25 cellular contexts compared by ENCODE assay signal in genomic region chr2:101732199-101732598, GRCh38. TPM values are rescaled to one million over a fixed set of nuclear protein-coding genes. Genes with fewer than 3 reads are reported as not detected.
A peak's percentile ranks its signal among the peaks of the same experiment; 100 is the strongest.
DNase-seq lines count a peak whose midpoint lies in the region; ATAC-seq and TF ChIP-seq lines count a peak whose summit lies in the region.
"Had no signal": no experiment of that assay in that cellular context is flagged by ENCODE, and none has a peak within 500 bp of the region (broad histone marks: within the 10 kb centered on the region; RNA-seq: fewer than 3 reads in every experiment).

No MANE protein-coding gene starts in this region.

- H3K9me3 ChIP-seq in H9 (ENCODE audit: control insufficient read depth, low read depth, low read length), result no peaks in the 10 kb centered on the region
- H3K9me3 ChIP-seq in psoas muscle, result no peaks in the 10 kb centered on the region
- H3K9me3 ChIP-seq: SK-N-SH, suprapubic skin had no signal

- no peak overlapping the region for H2BK5ac ChIP-seq in H9 (ENCODE audit: insufficient read length, low read length)

- no peak overlapping the region for H2BK15ac ChIP-seq in H9 (ENCODE audit: low read depth, low read length)

- CTCF ChIA-PET in activated naive CD4-positive, alpha-beta T cell treated with anti-CD3 and anti-CD28 coated beads for 36 hours (lab: Charles Lee), result interaction anchor here (0.6 to 1.7 kb wide), 6 partner anchors 21 to 313 kb away, joined by 3 to 6 read pairs (median 3); partner anchors contain the start of genes MAP4K4 and RFX8

- no peaks in the 10 kb centered on the region for H3K27me3 Mint-ChIP-seq in activated naive CD4-positive, alpha-beta T cell treated with anti-CD3 and anti-CD28 coated beads for 36 hours (ENCODE audit: low read depth)
- H3K27me3 Mint-ChIP-seq in H9 (ENCODE audit: low read depth), result no peaks in the 10 kb centered on the region
- H3K27me3 Mint-ChIP-seq: activated CD8-positive, alpha-beta memory T cell treated with anti-CD3 and anti-CD28 coated beads, Interleukin-2, amount 10 ng/mL, durations not matched to agents 7 days and 5 days; activated naive CD8-positive, alpha-beta T cell treated with anti-CD3 and anti-CD28 coated beads, Interleukin-2, amount 10 ng/mL, durations not matched to agents 7 days and 5 days; CD4-positive, CD25-positive, alpha-beta regulatory T cell; natural killer cell treated with Interleukin-12 subunit alpha and Interleukin-12 subunit beta and Interleukin-15 and Interleukin-18, amount 100 ng/mL, for 72 hours; progenitor cell of endocrine pancreas had no signal

- H3K36me3 ChIP-seq in psoas muscle (ENCODE audit: insufficient read depth in 1 of 2, low read depth in 1 of 2), result no peaks in the 10 kb centered on the region
- H3K36me3 ChIP-seq: suprapubic skin had no signal

- H2BK20ac ChIP-seq in H9 (ENCODE audit: low read depth, low read length, poor library complexity, severe bottlenecking), result no peak overlapping the region

- H3K27me3 ChIP-seq in H9 (ENCODE audit: insufficient read depth, low read length) (no peaks in the 10 kb centered on the region), psoas muscle (ENCODE audit: insufficient read depth in 3 of 3, low read length in 2 of 3) (no peaks in the 10 kb centered on the region)
- H3K27me3 ChIP-seq: suprapubic skin had no signal

- no peak overlapping the region for H3K23ac ChIP-seq in H9 (ENCODE audit: insufficient read length, low read depth, low read length)

- peak; percentile 66 for DNase-seq in activated naive CD4-positive, alpha-beta T cell treated with anti-CD3 and anti-CD28 coated beads for 36 hours
- no peak for DNase-seq in activated naive CD4-positive, alpha-beta T cell treated with Interleukin-2 at 50 U/mL for 16 hours
- DNase-seq in H9, result no peak
- no peak for DNase-seq in psoas muscle
- DNase-seq in GM10266 (ENCODE audit: extremely low spot score), result no peak
- no peak for DNase-seq in NCI-H82 (lab: John Stamatoyannopoulos, UW)
- DNase-seq in stimulated activated naive CD4-positive, alpha-beta T cell treated with Interleukin-2 at 50 U/mL for 16 hours (lab: John Stamatoyannopoulos, UW), result no peak
- DNase-seq: activated CD4-positive, CD25-positive, alpha-beta regulatory T cell; activated CD8-positive, alpha-beta memory T cell treated with anti-CD3 and anti-CD28 coated beads, Interleukin-2, amount 10 ng/mL, durations not matched to agents 7 days and 5 days; activated naive CD8-positive, alpha-beta T cell treated with anti-CD3 and anti-CD28 coated beads, Interleukin-2, amount 10 ng/mL, durations not matched to agents 7 days and 5 days; CD4-positive, CD25-positive, alpha-beta regulatory T cell; erythroblast; HCEC 1CT; mesendoderm; NCI-H1694 treated with DMSO at 0.1 percent for 48 hours; NCI-H446; SK-N-SH; small intestine; stimulated activated CD4-positive, alpha-beta T cell treated with anti-CD3 and anti-CD28 coated beads, Interleukin-4, amount 100 ng/mL, for 1 hour; T1000 had no signal

- peaks cover 47% of the 10 kb centered on the region; the same call in 1 of the 2 replicates for H3K79me2 ChIP-seq in H9 (ENCODE audit: insufficient read depth, low read length)

- no peak overlapping the region for H4K5ac ChIP-seq in H9 (ENCODE audit: insufficient read length, low read depth, low read length)

- H3K4me1 Mint-ChIP-seq in activated naive CD4-positive, alpha-beta T cell treated with anti-CD3 and anti-CD28 coated beads for 36 hours (ENCODE audit: low read depth), result peaks cover 94% of the 10 kb centered on the region
- peaks cover 47 to 57% of the 10 kb centered on the region in 2 experiments for H3K4me1 Mint-ChIP-seq in H9

- intact Hi-C loops in activated naive CD4-positive, alpha-beta T cell treated with anti-CD3 and anti-CD28 coated beads for 36 hours (cut with micrococcal nuclease), result loop anchor here (1.0 to 10.0 kb wide), 3 partner anchors 13 to 703 kb away; no protein-coding TSS in a partner anchor
- intact Hi-C loops in psoas muscle (cut with DNase I), result no loop called here

- no peak for TF ChIP-seq CTCF in H9 (conservative IDR thresholded peaks at IDR 0.05)
- no peak for TF ChIP-seq CTCF in psoas muscle (IDR thresholded peaks at IDR 0.05)
- TF ChIP-seq CTCF in GM10266 (IDR thresholded peaks at IDR 0.05; ENCODE audit: control insufficient read depth, insufficient read depth, low read depth, missing control alignments), result no peak

- no peak overlapping the region for H3T11ph ChIP-seq in H9 (ENCODE audit: low read length)

- H3K27ac Mint-ChIP-seq in activated naive CD4-positive, alpha-beta T cell treated with anti-CD3 and anti-CD28 coated beads for 36 hours, result peak overlapping the region; percentile 86
- H3K27ac Mint-ChIP-seq in H9, result peak overlapping the region in 2 of 3 experiments; percentile 29 to 62; a peak in 2 of 7 replicates
- H3K27ac Mint-ChIP-seq: activated CD8-positive, alpha-beta memory T cell treated with anti-CD3 and anti-CD28 coated beads, Interleukin-2, amount 10 ng/mL, durations not matched to agents 7 days and 5 days; activated naive CD8-positive, alpha-beta T cell treated with anti-CD3 and anti-CD28 coated beads, Interleukin-2, amount 10 ng/mL, durations not matched to agents 7 days and 5 days; progenitor cell of endocrine pancreas had no signal

- H4K91ac ChIP-seq in H9 (ENCODE audit: insufficient read length, low read depth, low read length), result no peak overlapping the region

- no peak overlapping the region for H3K4me2 ChIP-seq in H9 (ENCODE audit: insufficient read depth, insufficient read length, low read length)
- H3K4me2 ChIP-seq: SK-N-SH had no signal

- H4K8ac ChIP-seq in H9 (replicated peaks; ENCODE audit: insufficient read length, low read depth, low read length), result no peak overlapping the region

- H4K20me1 ChIP-seq in H9 (ENCODE audit: control insufficient read depth, insufficient read depth, insufficient read length), result no peaks in the 10 kb centered on the region

- no peak for ATAC-seq in psoas muscle
- ATAC-seq: activated CD8-positive, alpha-beta memory T cell treated with anti-CD3 and anti-CD28 coated beads, Interleukin-2, amount 10 ng/mL, durations not matched to agents 7 days and 5 days; natural killer cell treated with Interleukin-12 subunit alpha and Interleukin-12 subunit beta and Interleukin-15 and Interleukin-18, amount 100 ng/mL, for 72 hours had no signal

- H3K36me3 Mint-ChIP-seq in activated naive CD4-positive, alpha-beta T cell treated with anti-CD3 and anti-CD28 coated beads for 36 hours (ENCODE audit: low read depth), result peaks cover 14% of the 10 kb centered on the region
- no peaks in the 10 kb centered on the region; a peak in 2 of 7 replicates for H3K36me3 Mint-ChIP-seq in H9 (ENCODE audit: insufficient read depth in 1 of 3, low read depth in 3 of 3)
- H3K36me3 Mint-ChIP-seq: activated CD8-positive, alpha-beta memory T cell treated with anti-CD3 and anti-CD28 coated beads, Interleukin-2, amount 10 ng/mL, durations not matched to agents 7 days and 5 days; natural killer cell treated with Interleukin-12 subunit alpha and Interleukin-12 subunit beta and Interleukin-15 and Interleukin-18, amount 100 ng/mL, for 72 hours had no signal

- no peak overlapping the region for H3K56ac ChIP-seq in H9 (ENCODE audit: insufficient read length, low read depth, low read length)

- no peak overlapping the region for H3K27ac ChIP-seq in H9 (ENCODE audit: insufficient read length, low read depth, low read length)
- peak overlapping the region; percentile 35 for H3K27ac ChIP-seq in cingulate gyrus (ENCODE audit: low read depth, low read length)
- H3K27ac ChIP-seq in psoas muscle, result peak overlapping the region; percentile 85
- H3K27ac ChIP-seq: suprapubic skin had no signal

- H3K4me1 ChIP-seq in H9 (ENCODE audit: insufficient read depth, low read length) (peaks cover 10% of the 10 kb centered on the region), psoas muscle (peaks cover 66% of the 10 kb centered on the region)

- H3K23me2 ChIP-seq in H9 (ENCODE audit: insufficient read length, low read depth, low read length, poor library complexity, severe bottlenecking), result no peaks in the 10 kb centered on the region

- no CpG with 5 or more reads among the region's 4 CpGs for WGBS in H9 (ENCODE audit: extremely low coverage, insufficient read length, low lambda C conversion rate)
- 74 to 78% (median 75%) methylated on average over 4 of the region's 4 CpGs for WGBS in psoas muscle, 3 donors

- H3K14ac ChIP-seq in H9 (ENCODE audit: insufficient read depth, low read length), result no peak overlapping the region

- peak overlapping the region; percentile 16 for H3K4me3 Mint-ChIP-seq in activated naive CD4-positive, alpha-beta T cell treated with anti-CD3 and anti-CD28 coated beads for 36 hours
- H3K4me3 Mint-ChIP-seq in H9, result no peak overlapping the region
- H3K4me3 Mint-ChIP-seq: activated CD8-positive, alpha-beta memory T cell treated with anti-CD3 and anti-CD28 coated beads, Interleukin-2, amount 10 ng/mL, durations not matched to agents 7 days and 5 days; activated naive CD8-positive, alpha-beta T cell treated with anti-CD3 and anti-CD28 coated beads, Interleukin-2, amount 10 ng/mL, durations not matched to agents 7 days and 5 days had no signal

- no peak overlapping the region for H3K4ac ChIP-seq in H9 (ENCODE audit: low read depth, low read length)

- no peak overlapping the region for H2AFZ ChIP-seq in H9 (ENCODE audit: low read length)

- no peak overlapping the region for H2BK120ac ChIP-seq in H9 (ENCODE audit: low read depth, low read length, poor library complexity, severe bottlenecking)

- H3K4me3 ChIP-seq in psoas muscle, result no peak overlapping the region
- H3K4me3 ChIP-seq: K562, suprapubic skin had no signal

- peaks cover 14% of the 10 kb centered on the region for H3K79me1 ChIP-seq in H9 (ENCODE audit: insufficient read depth, low read depth, low read length, poor library complexity, severe bottlenecking)

- H3K18ac ChIP-seq in H9 (ENCODE audit: insufficient read length, low read depth, low read length), result no peak overlapping the region

- no peak overlapping the region for H2BK12ac ChIP-seq in H9 (ENCODE audit: insufficient read length, low read depth, low read length)

- H3K9me3 Mint-ChIP-seq in activated naive CD4-positive, alpha-beta T cell treated with anti-CD3 and anti-CD28 coated beads for 36 hours, result no peaks in the 10 kb centered on the region
- H3K9me3 Mint-ChIP-seq in H9, result no peaks in the 10 kb centered on the region
- H3K9me3 Mint-ChIP-seq: activated naive CD8-positive, alpha-beta T cell treated with anti-CD3 and anti-CD28 coated beads, Interleukin-2, amount 10 ng/mL, durations not matched to agents 7 days and 5 days; CD4-positive, CD25-positive, alpha-beta regulatory T cell; natural killer cell treated with Interleukin-12 subunit alpha and Interleukin-12 subunit beta and Interleukin-15 and Interleukin-18, amount 100 ng/mL, for 72 hours had no signal

- no peak overlapping the region for H3K9ac ChIP-seq in H9 (ENCODE audit: extremely low read depth, insufficient read length, low read length)
- H3K9ac ChIP-seq: SK-N-SH had no signal

- H2AK5ac ChIP-seq in H9 (ENCODE audit: insufficient read length, low read length), result no peak overlapping the region

RNA-seq across cellular contexts. Expression of gene MAP4K4, which starts 34.7 kb away (rescaled TPM):
- 100 to 1,000 TPM; 126 to 131 TPM for total RNA-seq in activated naive CD4-positive, alpha-beta T cell treated with anti-CD3 and anti-CD28 coated beads for 36 hours
- total RNA-seq in H9 (2021) (125 and 132 TPM in 2 replicates), psoas muscle (10 to 100 TPM; 45.5 to 89.5 (median 80.7) TPM)
- polyA plus RNA-seq in psoas muscle, result 10 to 100 TPM; 20.1 to 99.9 (median 54.0) TPM
